13 cellular contexts compared by ENCODE assay signal in the genomic region with DNA sequence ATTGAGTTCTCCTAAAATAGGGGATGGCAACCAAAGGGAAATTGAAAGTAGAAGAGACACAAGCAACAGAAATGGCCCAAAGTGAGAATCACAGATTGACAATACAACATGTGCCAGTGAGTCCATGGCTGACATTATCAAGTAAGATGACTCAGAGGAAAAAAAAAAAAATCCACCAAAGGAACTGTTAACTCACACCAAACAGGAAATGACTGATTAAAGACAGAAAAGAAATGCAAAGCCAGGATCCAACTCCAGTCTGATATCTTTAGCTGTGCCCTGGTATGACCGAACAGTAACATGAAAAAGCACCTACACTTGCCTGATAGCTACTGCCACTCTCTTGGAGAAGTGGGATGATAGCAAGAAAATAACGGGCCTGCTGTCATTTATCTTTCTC.
DNase-seq lines count a peak whose midpoint lies in the region; ATAC-seq lines count a peak whose summit lies in the region.
"Had no signal": no experiment of that assay in that cellular context is flagged by ENCODE, and none has a peak within 500 bp of the region (broad histone marks: within the 10 kb centered on the region; RNA-seq: fewer than 3 reads in every experiment).

No MANE protein-coding gene starts in this region.

- peak overlapping the region; percentile 96 for H2AFZ ChIP-seq in ACC112 (ENCODE audit: low read length, unreplicated experiment)

- peaks cover 22% of the 10 kb centered on the region for H3K4me1 ChIP-seq in ACC112 (ENCODE audit: control insufficient read depth, insufficient read depth, low read length, unreplicated experiment)
- H3K4me1 ChIP-seq: Peyer's patch had no signal

- H3K27ac ChIP-seq in ACC112 (ENCODE audit: low read depth, low read length) = peak overlapping the region; percentile 56
- H3K27ac ChIP-seq: epithelial cell of prostate, Peyer's patch had no signal

- peak overlapping the region; percentile 29; the same call in 1 of the 2 replicates for H3K4me3 ChIP-seq in ACC112 (ENCODE audit: low read depth, low read length)
- H3K4me3 ChIP-seq: Peyer's patch had no signal

- H3K27me3 ChIP-seq in ACC112 (ENCODE audit: insufficient read depth, low read length) = no peaks in the 10 kb centered on the region
- H3K27me3 ChIP-seq: Peyer's patch had no signal

- no peaks in the 10 kb centered on the region for H3K79me2 ChIP-seq in ACC112 (ENCODE audit: control insufficient read depth, insufficient read depth, low read length, unreplicated experiment)

- H3K36me3 ChIP-seq in ACC112 (ENCODE audit: insufficient read depth, low read length) = no peaks in the 10 kb centered on the region
- H3K36me3 ChIP-seq: Peyer's patch had no signal

- ATAC-seq in HG02763 (IDR thresholded peaks at IDR 0.05; ENCODE audit: unreplicated experiment) = no peak
- no peak for ATAC-seq in GM21737 (IDR thresholded peaks at IDR 0.05; ENCODE audit: unreplicated experiment)
- ATAC-seq: stimulated activated naive CD8-positive, alpha-beta T cell treated with anti-CD3 and anti-CD28 coated beads, Interleukin-15, amount 100 ng/mL, for 72 hours had no signal

- DNase-seq in HPDE6-E6E7 (ENCODE audit: extremely low spot score) = peak; percentile 43
- DNase-seq in amniotic epithelial cell (ENCODE audit: low read depth) = peak; percentile 71
- peak; percentile 24 for DNase-seq in hepatic stellate cell (ENCODE audit: low spot score)
- DNase-seq in activated CD4-positive, CD25-positive, alpha-beta regulatory T cell (lab: John Stamatoyannopoulos, UW) = no peak
- no peak for DNase-seq in DMS 273 treated with DMSO at 0.1 percent for 48 hours (lab: John Stamatoyannopoulos, UW)
- DNase-seq: NCI-H2029; Peyer's patch; stimulated activated CD4-positive, alpha-beta T cell treated with anti-CD3 and anti-CD28 coated beads, Interleukin-2, amount 100 ng/mL, for 24 hours; stimulated activated naive CD8-positive, alpha-beta T cell treated with anti-CD3 and anti-CD28 coated beads, Interleukin-15, amount 100 ng/mL, for 72 hours had no signal

Comparison
In these comparisons a context has a peak if more than half of its experiments do, and no peak if none do; other contexts are left out.
1. DNase-seq: peak in HPDE6-E6E7 (single experiment), amniotic epithelial cell (single experiment) and hepatic stellate cell (single experiment); none in activated CD4-positive, CD25-positive, alpha-beta regulatory T cell (0 of 4) and DMS 273 treated with DMSO at 0.1 percent for 48 hours (single experiment).